14 cellular contexts compared by ENCODE assay signal in the genomic region with DNA sequence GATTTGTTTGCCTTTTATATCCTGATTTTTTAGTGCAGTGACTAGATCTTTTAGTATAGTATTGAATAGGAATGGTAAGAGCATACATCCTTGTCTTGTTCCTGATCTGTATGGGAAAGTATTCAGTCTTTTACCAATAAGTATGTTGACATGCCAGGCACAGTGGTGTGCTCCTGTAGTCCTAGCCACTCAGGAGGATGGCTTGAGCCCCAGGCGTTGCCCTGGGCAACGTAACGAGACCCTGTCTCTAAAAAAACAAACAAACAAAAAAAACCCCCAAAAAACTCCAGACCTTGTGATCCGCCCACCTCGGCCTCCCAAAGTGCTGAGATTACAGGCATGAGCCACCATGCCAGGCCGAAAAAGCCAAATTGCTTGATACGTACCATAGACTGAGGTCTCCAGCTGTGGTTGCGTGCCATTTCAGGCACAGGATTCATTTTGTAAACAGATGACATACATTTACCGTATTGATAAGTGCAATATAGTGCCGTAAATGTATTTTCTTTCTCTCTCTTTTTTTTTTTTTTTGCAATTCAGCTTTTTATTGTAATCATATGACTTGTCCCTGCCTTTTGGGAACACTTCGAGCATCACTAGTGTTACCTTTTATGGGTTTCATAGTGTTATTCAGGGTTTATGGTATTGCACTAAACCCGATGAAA.
"Had no signal": no experiment of that assay in that cellular context is flagged by ENCODE, and none has a peak within 500 bp of the region (broad histone marks: within the 10 kb centered on the region; RNA-seq: fewer than 3 reads in every experiment).

No MANE protein-coding gene starts in this region.

- H3K27me3 Mint-ChIP-seq: activated naive CD4-positive, alpha-beta T cell treated with anti-CD3 and anti-CD28 coated beads, Interleukin-2, amount 10 ng/mL, durations not matched to agents 7 days and 5 days; progenitor cell of endocrine pancreas; type B pancreatic cell had no signal

- H3K9me3 ChIP-seq: adrenal gland had no signal

- H3K27ac ChIP-seq: adrenal gland had no signal

- H3K27ac Mint-ChIP-seq: activated naive CD4-positive, alpha-beta T cell treated with anti-CD3 and anti-CD28 coated beads, Interleukin-2, amount 10 ng/mL, durations not matched to agents 7 days and 5 days; activated T-helper 1 cell treated with anti-CD3 and anti-CD28 coated beads, Interleukin-12 subunit alpha, Interleukin-12 subunit beta, Interleukin-2, Interleukin-4 antibody, amounts not matched to agents 30 ng/mL and 10 ng/mL and 1 ng/mL, durations not matched to agents 14 hours and 24 hours and 36 hours; progenitor cell of endocrine pancreas; type B pancreatic cell had no signal

- H3K4me2 ChIP-seq: smooth muscle cell had no signal

- H3K9me3 Mint-ChIP-seq: activated naive CD4-positive, alpha-beta T cell treated with anti-CD3 and anti-CD28 coated beads, Interleukin-2, amount 10 ng/mL, durations not matched to agents 7 days and 5 days; activated T-helper 1 cell treated with anti-CD3 and anti-CD28 coated beads, Interleukin-12 subunit alpha, Interleukin-12 subunit beta, Interleukin-2, Interleukin-4 antibody, amounts not matched to agents 30 ng/mL and 10 ng/mL and 1 ng/mL, durations not matched to agents 14 hours and 24 hours and 36 hours had no signal

- ATAC-seq: activated CD4-positive, CD25-positive, alpha-beta regulatory T cell treated with anti-CD3 and anti-CD28 coated beads, Interleukin-2, amount 50 U/mL, for 24 hours; right cardiac atrium had no signal

- DNase-seq: activated CD4-positive, alpha-beta T cell treated with anti-CD3 and anti-CD28 coated beads, Interleukin-2, amount 50 U/mL, for 4 hours; activated CD8-positive, alpha-beta memory T cell treated with anti-CD3 and anti-CD28 coated beads, Interleukin-2, amount 50 U/mL, for 4 hours; activated naive CD4-positive, alpha-beta T cell treated with anti-CD3 and anti-CD28 coated beads, Interleukin-2, amount 10 ng/mL, durations not matched to agents 7 days and 5 days; adrenal gland; cortex of kidney; effector memory CD4-positive, alpha-beta T cell; right cardiac atrium; substantia nigra; T-helper 2 cell had no signal

- H3K36me3 ChIP-seq: adrenal gland had no signal

- H3K4me3 ChIP-seq: adrenal gland, smooth muscle cell had no signal

- H3K27me3 ChIP-seq: adrenal gland had no signal

- H3K4me3 Mint-ChIP-seq: activated naive CD4-positive, alpha-beta T cell treated with anti-CD3 and anti-CD28 coated beads, Interleukin-2, amount 10 ng/mL, durations not matched to agents 7 days and 5 days; activated T-helper 1 cell treated with anti-CD3 and anti-CD28 coated beads, Interleukin-12 subunit alpha, Interleukin-12 subunit beta, Interleukin-2, Interleukin-4 antibody, amounts not matched to agents 30 ng/mL and 10 ng/mL and 1 ng/mL, durations not matched to agents 14 hours and 24 hours and 36 hours; type B pancreatic cell had no signal
